36 cellular contexts compared by ENCODE assay signal in the genomic region with DNA sequence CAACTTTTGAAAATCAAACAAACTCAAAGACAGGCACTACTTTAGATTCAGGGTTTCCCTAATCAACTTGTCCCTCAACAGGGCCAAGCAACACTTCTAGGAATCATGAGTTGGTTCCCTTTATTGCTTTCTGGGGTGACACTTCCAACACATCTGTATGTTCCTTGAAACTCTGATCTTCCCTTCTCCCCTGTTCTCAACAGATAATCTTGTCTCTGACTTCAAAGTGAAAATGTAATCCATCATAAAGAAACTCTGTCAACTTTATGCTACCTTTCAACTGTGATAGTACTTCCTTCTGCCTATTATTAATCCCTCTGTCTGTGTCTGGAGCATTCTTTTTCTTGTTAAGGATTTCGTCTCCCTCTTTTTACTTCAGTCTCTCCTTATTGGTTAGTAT.
"Had no signal": no experiment of that assay in that cellular context is flagged by ENCODE, and none has a peak within 500 bp of the region (broad histone marks: within the 10 kb centered on the region; RNA-seq: fewer than 3 reads in every experiment).

No MANE protein-coding gene starts in this region.

- H3K36me3 ChIP-seq: MG63 had no signal

- H3K27me3 ChIP-seq: MG63 had no signal

- H3K9ac ChIP-seq: KMS-11 had no signal

- H3K9me3 ChIP-seq: MG63 had no signal

- H3K4me3 ChIP-seq: MG63 had no signal

- H3K27ac ChIP-seq: KMS-11 had no signal

- H3K4me2 ChIP-seq: KMS-11 had no signal

- DNase-seq: Karpas-422, Kasumi-1, MG63, MM.1S, MV-4-11, NCI-H1048, NCI-H1092, NCI-H1092 treated with DMSO at 0.1 percent for 48 hours, NCI-H1105, NCI-H1105 treated with DMSO at 0.1 percent for 48 hours, NCI-H1417, NCI-H1417 treated with DMSO at 0.1 percent for 48 hours, NCI-H1436, NCI-H1436 treated with DMSO at 0.1 percent for 48 hours, NCI-H146, NCI-H1694, NCI-H1694 treated with DMSO at 0.1 percent for 48 hours, NCI-H187, NCI-H187 treated with DMSO at 0.1 percent for 48 hours, NCI-H1930, NCI-H2029, NCI-H2029 treated with DMSO at 0.1 percent for 48 hours, NCI-H2081, NCI-H2081 treated with DMSO at 0.1 percent for 48 hours, NCI-H2107, NCI-H2171, NCI-H2171 treated with DMSO at 0.1 percent for 48 hours, NCI-H2227 treated with DMSO at 0.1 percent for 48 hours, NCI-H226, NCI-H345, NCI-H446, NCI-H446 treated with DMSO at 0.1 percent for 48 hours, NCI-H510A, NCI-H510A treated with DMSO at 0.1 percent for 48 hours, NCI-H524 had no signal
